Comparison of ENCODE assay signal across 11 cellular contexts in the genomic region with DNA sequence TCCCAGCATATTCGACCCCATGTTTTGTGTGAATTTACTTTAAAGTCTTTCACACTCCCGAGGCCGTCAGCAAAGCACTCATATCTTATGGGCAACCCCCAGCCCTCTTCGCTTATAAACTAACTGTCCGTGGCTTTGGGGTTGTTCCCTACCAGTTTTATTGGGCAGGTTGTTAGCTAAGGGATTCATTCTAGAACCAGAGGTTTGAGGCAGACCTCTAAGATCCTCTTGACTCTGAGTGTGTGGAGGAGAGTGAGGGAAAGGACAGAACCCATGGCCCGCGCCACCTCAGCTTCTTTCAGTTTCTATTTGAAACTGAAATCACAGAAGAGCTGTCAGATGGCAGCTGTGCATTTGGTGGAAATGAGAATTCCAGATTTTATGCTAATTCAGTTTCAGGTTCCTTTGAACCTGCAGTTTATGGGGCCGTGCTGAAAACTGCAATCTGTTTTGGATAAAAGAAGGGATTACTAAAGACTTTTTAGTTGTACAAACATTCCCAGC.
DNase-seq lines count a peak whose midpoint lies in the region; ATAC-seq, FAIRE-seq and TF ChIP-seq lines count a peak whose summit lies in the region.
"Had no signal": no experiment of that assay in that cellular context is flagged by ENCODE, and none has a peak within 500 bp of the region (broad histone marks: within the 10 kb centered on the region; RNA-seq: fewer than 3 reads in every experiment).

No MANE protein-coding gene starts in this region.

- ATAC-seq in activated CD8-positive, alpha-beta memory T cell treated with anti-CD3 and anti-CD28 coated beads, Interleukin-2, amount 10 ng/mL, durations not matched to agents 7 days and 5 days, result peak; percentile 70
- ATAC-seq in HG02759 (IDR thresholded peaks at IDR 0.05; ENCODE audit: unreplicated experiment), result peak; percentile 89
- ATAC-seq: pancreas had no signal

- peak overlapping the region; percentile 84 for H3K27ac Mint-ChIP-seq in activated CD8-positive, alpha-beta memory T cell treated with anti-CD3 and anti-CD28 coated beads, Interleukin-2, amount 10 ng/mL, durations not matched to agents 7 days and 5 days
- peak overlapping the region; percentile 20 for H3K27ac Mint-ChIP-seq in osteocyte (ENCODE audit: unreplicated experiment)

- H3K9me3 ChIP-seq in neuronal stem cell (replicated peaks in 1 of 2; ENCODE audit: control insufficient read depth in 2 of 2, insufficient read depth in 1 of 2, low read depth in 1 of 2, low read length in 2 of 2), result no peaks in the 10 kb centered on the region
- H3K9me3 ChIP-seq: pancreas had no signal

- no peak overlapping the region for H3K18ac ChIP-seq in neuronal stem cell (ENCODE audit: low read length)

- TF ChIP-seq CTCF in osteocyte (IDR thresholded peaks at IDR 0.05), result no peak

- no CpG with 5 or more reads among the region's 8 CpGs for WGBS in neuronal stem cell (ENCODE audit: extremely low coverage in 2 of 2, insufficient read length in 2 of 2, insufficient replicate concordance in 1 of 2), 2 donors

- H2BK120ac ChIP-seq in neuronal stem cell (ENCODE audit: low read depth, low read length), result no peak overlapping the region

- no peak for FAIRE-seq in HTR-8/SVneo (lab: Jason Lieb, UNC)
- FAIRE-seq: pancreas had no signal

- no peak overlapping the region for H3K4me2 ChIP-seq in neuronal stem cell (ENCODE audit: insufficient read depth, low read length, poor library complexity, severe bottlenecking)

- no peak overlapping the region for H2BK15ac ChIP-seq in neuronal stem cell (ENCODE audit: low read length)

- no peak overlapping the region for H3K27ac ChIP-seq in neuronal stem cell (replicated peaks; ENCODE audit: low read length)
- H3K27ac ChIP-seq: pancreas had no signal

- peaks cover 0 to 7% (median 0%) of the 10 kb centered on the region in 3 experiments for H3K27me3 ChIP-seq in neuronal stem cell (ENCODE audit: control insufficient read depth in 3 of 3, insufficient read depth in 3 of 3, low read depth in 1 of 3, low read length in 3 of 3)
- H3K27me3 ChIP-seq: pancreas had no signal

- no peak overlapping the region for H3K9ac ChIP-seq in neuronal stem cell (ENCODE audit: low read depth, low read length, poor library complexity)

- no peak overlapping the region for H2BK12ac ChIP-seq in neuronal stem cell (ENCODE audit: low read length)

- H3K27me3 Mint-ChIP-seq in activated CD8-positive, alpha-beta memory T cell treated with anti-CD3 and anti-CD28 coated beads, Interleukin-2, amount 10 ng/mL, durations not matched to agents 7 days and 5 days, result peaks cover 7% of the 10 kb centered on the region
- H3K27me3 Mint-ChIP-seq in osteocyte (ENCODE audit: unreplicated experiment), result no peaks in the 10 kb centered on the region

- peaks cover 0 to 3% of the 10 kb centered on the region in 2 donors for H3K36me3 ChIP-seq in neuronal stem cell (replicated peaks in 1 of 2; ENCODE audit: control insufficient read depth in 2 of 2, insufficient read depth in 2 of 2, low read length in 2 of 2)
- H3K36me3 ChIP-seq: pancreas had no signal

- no peak overlapping the region for H3K4ac ChIP-seq in neuronal stem cell (ENCODE audit: low read length)

- H3K79me1 ChIP-seq in neuronal stem cell (ENCODE audit: low read depth, low read length), result no peaks in the 10 kb centered on the region

- no peak overlapping the region for H2AK5ac ChIP-seq in neuronal stem cell (ENCODE audit: low read depth, low read length)

- no peak overlapping the region for H3K4me3 ChIP-seq in neuronal stem cell (ENCODE audit: low read length in 2 of 2)
- H3K4me3 ChIP-seq: pancreas had no signal

- peak overlapping the region; percentile 59 for H3K4me3 Mint-ChIP-seq in activated CD8-positive, alpha-beta memory T cell treated with anti-CD3 and anti-CD28 coated beads, Interleukin-2, amount 10 ng/mL, durations not matched to agents 7 days and 5 days
- H3K4me3 Mint-ChIP-seq in osteocyte (ENCODE audit: unreplicated experiment), result no peak overlapping the region

- CTCF ChIA-PET in activated CD8-positive, alpha-beta memory T cell treated with anti-CD3 and anti-CD28 coated beads, Interleukin-2, amount 10 ng/mL, durations not matched to agents 7 days and 5 days (lab: Charles Lee), result interaction anchor here (0.9 to 1.3 kb wide), 3 partner anchors 9 to 35 kb away, joined by 3 to 4 read pairs (median 3); no protein-coding TSS in a partner anchor

- peak; percentile 65 for DNase-seq in activated CD8-positive, alpha-beta memory T cell treated with anti-CD3 and anti-CD28 coated beads, Interleukin-2, amount 10 ng/mL, durations not matched to agents 7 days and 5 days
- no peak for DNase-seq in activated CD8-positive, alpha-beta memory T cell treated with anti-CD3 and anti-CD28 coated beads, Interleukin-2, amount 50 U/mL, for 4 hours
- peak; percentile 15 for DNase-seq in OCI-M1 (lab: John Stamatoyannopoulos, UW)
- DNase-seq in osteocyte (ENCODE audit: extremely low spot score, unreplicated experiment), result no peak
- DNase-seq in neuronal stem cell (ENCODE audit: low spot score), result no peak
- no peak for DNase-seq in DMS114 treated with DMSO at 0.1 percent for 48 hours (lab: John Stamatoyannopoulos, UW; ENCODE audit: unreplicated experiment)
- DNase-seq in HTR-8/SVneo (ENCODE audit: insufficient read length, low spot score), result no peak
- DNase-seq: NCI-H510A treated with DMSO at 0.1 percent for 48 hours, pancreas, trophoblast cell had no signal

- H4K8ac ChIP-seq in neuronal stem cell (ENCODE audit: low read depth, low read length), result no peak overlapping the region

- no peak overlapping the region for H4K91ac ChIP-seq in neuronal stem cell (ENCODE audit: low read depth, low read length, poor library complexity)

- peaks cover 54% of the 10 kb centered on the region for H3K4me1 Mint-ChIP-seq in activated CD8-positive, alpha-beta memory T cell treated with anti-CD3 and anti-CD28 coated beads, Interleukin-2, amount 10 ng/mL, durations not matched to agents 7 days and 5 days
- peaks cover 5% of the 10 kb centered on the region for H3K4me1 Mint-ChIP-seq in osteocyte (ENCODE audit: unreplicated experiment)

- H3K23ac ChIP-seq in neuronal stem cell (ENCODE audit: low read depth, low read length, poor library complexity), result no peak overlapping the region

- no peaks in the 10 kb centered on the region for H3K9me3 Mint-ChIP-seq in activated CD8-positive, alpha-beta memory T cell treated with anti-CD3 and anti-CD28 coated beads, Interleukin-2, amount 10 ng/mL, durations not matched to agents 7 days and 5 days (ENCODE audit: low read depth)
- no peaks in the 10 kb centered on the region for H3K9me3 Mint-ChIP-seq in osteocyte (ENCODE audit: unreplicated experiment)

- H3K36me3 Mint-ChIP-seq in activated CD8-positive, alpha-beta memory T cell treated with anti-CD3 and anti-CD28 coated beads, Interleukin-2, amount 10 ng/mL, durations not matched to agents 7 days and 5 days, result no peaks in the 10 kb centered on the region
- H3K36me3 Mint-ChIP-seq in osteocyte (ENCODE audit: unreplicated experiment), result peaks cover 4% of the 10 kb centered on the region

- H2AFZ ChIP-seq in neuronal stem cell (ENCODE audit: low read length), result no peak overlapping the region

- no peak overlapping the region for H2BK5ac ChIP-seq in neuronal stem cell (ENCODE audit: low read length)

- no peak overlapping the region for H3K14ac ChIP-seq in neuronal stem cell (ENCODE audit: low read length)

- H3K4me1 ChIP-seq in neuronal stem cell (ENCODE audit: control insufficient read depth in 2 of 2, insufficient read depth in 1 of 2, low read depth in 1 of 2, low read length in 2 of 2), result peaks cover 0 to 3% of the 10 kb centered on the region in 2 donors
- H3K4me1 ChIP-seq: pancreas had no signal

Comparison
In these comparisons a context has a peak if more than half of its experiments do, and no peak if none do; other contexts are left out.
1. DNase-seq: peak in activated CD8-positive, alpha-beta memory T cell treated with anti-CD3 and anti-CD28 coated beads, Interleukin-2, amount 10 ng/mL, durations not matched to agents 7 days and 5 days (single experiment) and OCI-M1 (single experiment); none in activated CD8-positive, alpha-beta memory T cell treated with anti-CD3 and anti-CD28 coated beads, Interleukin-2, amount 50 U/mL, for 4 hours (single experiment), osteocyte (single experiment), neuronal stem cell (single experiment), DMS114 treated with DMSO at 0.1 percent for 48 hours (single experiment) and HTR-8/SVneo (single experiment).